Comparison of ENCODE assay signal across 22 cellular contexts in genomic region chr2:28380185-28380584, GRCh38. TPM values are rescaled to one million over a fixed set of nuclear protein-coding genes. Genes with fewer than 3 reads are reported as not detected.
DNase-seq lines count a peak whose midpoint lies in the region; ATAC-seq, FAIRE-seq and TF ChIP-seq lines count a peak whose summit lies in the region.
"Had no signal": no experiment of that assay in that cellular context is flagged by ENCODE, and none has a peak within 500 bp of the region (broad histone marks: within the 10 kb centered on the region; RNA-seq: fewer than 3 reads in every experiment).

No MANE protein-coding gene starts in this region.

- no peaks in the 10 kb centered on the region for H3K79me2 ChIP-seq in Loucy (ENCODE audit: insufficient read depth, low read length)

- H3K4me1 Mint-ChIP-seq in immature natural killer cell, result peaks cover 55 to 63% of the 10 kb centered on the region in 2 donors
- peaks cover 15% of the 10 kb centered on the region for H3K4me1 Mint-ChIP-seq in type B pancreatic cell (ENCODE audit: unreplicated experiment)

- peaks cover 44 to 62% (median 56%) of the 10 kb centered on the region in 10 experiments for H3K4me1 ChIP-seq in BLaER1 treated with 17β-estradiol and CSF1 and Interleukin-3, amounts not matched to agents 10 nM and 100 nM
- H3K4me1 ChIP-seq in Loucy (ENCODE audit: insufficient read depth, low read length, poor library complexity, severe bottlenecking) (peaks cover 82% of the 10 kb centered on the region), small intestine (ENCODE audit: control insufficient read depth in 2 of 2, insufficient read depth in 1 of 2, low read depth in 1 of 2, low read length in 1 of 2) (peaks cover 14 to 41% of the 10 kb centered on the region in 2 donors)
- H3K4me1 ChIP-seq: HAP-1 had no signal

- TF ChIP-seq CTCF in Loucy (conservative IDR thresholded peaks at IDR 0.05; ENCODE audit: low read length) (no peak), type B pancreatic cell (conservative IDR thresholded peaks at IDR 0.05) (no peak)

- H3K36me3 ChIP-seq in BLaER1 treated with 17β-estradiol and CSF1 and Interleukin-3, amounts not matched to agents 10 nM and 100 nM, result no peaks in the 10 kb centered on the region
- no peaks in the 10 kb centered on the region for H3K36me3 ChIP-seq in Loucy (ENCODE audit: insufficient read depth, low read length)
- no peaks in the 10 kb centered on the region for H3K36me3 ChIP-seq in small intestine (ENCODE audit: control insufficient read depth in 2 of 2, insufficient read depth in 2 of 2, low read length in 2 of 2)
- H3K36me3 ChIP-seq: HAP-1, MG63 had no signal

- 53 to 69% (median 62%) methylated on average over 7 of the region's 7 CpGs for WGBS in small intestine, 3 donors

- peak overlapping the region in 10 of 11 experiments; percentile 72 to 80 (median 77); a peak in 19 of 22 replicates for H3K4me2 ChIP-seq in BLaER1 treated with 17β-estradiol and CSF1 and Interleukin-3, amounts not matched to agents 10 nM and 100 nM
- H3K4me2 ChIP-seq in Loucy (ENCODE audit: low read depth, low read length, poor library complexity, severe bottlenecking), result peak overlapping the region; percentile 71
- H3K4me2 ChIP-seq: GM23338, PC-9, SK-N-SH had no signal

- no peak overlapping the region; a peak in 1 of 22 replicates for H3K9ac ChIP-seq in BLaER1 treated with 17β-estradiol and CSF1 and Interleukin-3, amounts not matched to agents 10 nM and 100 nM
- peak overlapping the region; percentile 78 for H3K9ac ChIP-seq in Loucy (ENCODE audit: low read depth, low read length, poor library complexity, severe bottlenecking)
- H3K9ac ChIP-seq: SK-N-SH had no signal

- no peaks in the 10 kb centered on the region for H3F3A ChIP-seq in Loucy (ENCODE audit: low read depth)

- H3K9me3 Mint-ChIP-seq in immature natural killer cell (no peaks in the 10 kb centered on the region), type B pancreatic cell (no peaks in the 10 kb centered on the region)
- H3K9me3 Mint-ChIP-seq: GM23338 had no signal

- H3K27me3 ChIP-seq in BLaER1 treated with 17β-estradiol and CSF1 and Interleukin-3, amounts not matched to agents 10 nM and 100 nM, result no peaks in the 10 kb centered on the region
- H3K27me3 ChIP-seq in Loucy (ENCODE audit: insufficient read depth, low read length, poor library complexity, severe bottlenecking) (no peaks in the 10 kb centered on the region), small intestine (ENCODE audit: control insufficient read depth in 2 of 2, insufficient read depth in 2 of 2, low read length in 2 of 2) (no peaks in the 10 kb centered on the region)
- H3K27me3 ChIP-seq: MG63 had no signal

- no peak for DNase-seq in immature natural killer cell
- DNase-seq in small intestine, result no peak
- DNase-seq in kidney tubule cell (ENCODE audit: low spot score), result no peak
- no peak for DNase-seq in type B pancreatic cell (ENCODE audit: extremely low spot score, unreplicated experiment)
- DNase-seq in amniotic stem cell (lab: John Stamatoyannopoulos, UW), result no peak
- DNase-seq: DMS79, Karpas-422, MG63, NCI-H1092, NCI-H1436, NCI-H1930, NCI-H510A, NCI-H748 treated with DMSO at 0.1 percent for 48 hours, PC-9, SIG-M5, SK-N-SH had no signal

- H4K20me1 ChIP-seq in BLaER1 treated with 17β-estradiol and CSF1 and Interleukin-3, amounts not matched to agents 10 nM and 100 nM, result no peaks in the 10 kb centered on the region
- H4K20me1 ChIP-seq in Loucy (ENCODE audit: insufficient read depth, low read length, poor library complexity, severe bottlenecking), result no peaks in the 10 kb centered on the region

- H3K27me3 Mint-ChIP-seq in immature natural killer cell (ENCODE audit: low read depth in 3 of 3), result peaks cover 0 to 4% (median 2%) of the 10 kb centered on the region in 3 donors
- no peaks in the 10 kb centered on the region for H3K27me3 Mint-ChIP-seq in type B pancreatic cell

- ATAC-seq in HG03196 (IDR thresholded peaks at IDR 0.05; ENCODE audit: unreplicated experiment), result no peak
- ATAC-seq: GM23338 had no signal

- H3K9me2 ChIP-seq in Loucy (replicated peaks; ENCODE audit: low read depth, low read length), result no peaks in the 10 kb centered on the region
- H3K9me2 ChIP-seq: SK-N-SH had no signal

- no peak for FAIRE-seq in small intestine (lab: Jason Lieb, UNC)
- FAIRE-seq: A204.1 had no signal

- H3K4me3 Mint-ChIP-seq in immature natural killer cell (peak overlapping the region in 3 of 5 donors; percentile 76 to 82 (median 81)), type B pancreatic cell (no peak overlapping the region)
- H3K4me3 Mint-ChIP-seq: GM23338 had no signal

- no peaks in the 10 kb centered on the region for H3K9me3 ChIP-seq in BLaER1 treated with 17β-estradiol and CSF1 and Interleukin-3, amounts not matched to agents 10 nM and 100 nM (replicated peaks in 1 of 11)
- no peaks in the 10 kb centered on the region for H3K9me3 ChIP-seq in Loucy (ENCODE audit: insufficient read depth, low read depth, low read length)
- no peaks in the 10 kb centered on the region for H3K9me3 ChIP-seq in small intestine (ENCODE audit: control insufficient read depth, low read depth)
- H3K9me3 ChIP-seq: HAP-1, MG63, SK-N-SH had no signal

- H3K4me3 ChIP-seq in BLaER1 treated with 17β-estradiol and CSF1 and Interleukin-3, amounts not matched to agents 10 nM and 100 nM, result no peak overlapping the region
- H3K4me3 ChIP-seq in Loucy (ENCODE audit: low read length, poor library complexity, severe bottlenecking) (peak overlapping the region; percentile 10), small intestine (ENCODE audit: low read depth in 1 of 2, low read length in 2 of 2) (no peak overlapping the region)
- H3K4me3 ChIP-seq: GM23338, HAP-1, MG63, PC-9 had no signal

- no peaks in the 10 kb centered on the region for H3K36me3 Mint-ChIP-seq in immature natural killer cell
- no peaks in the 10 kb centered on the region for H3K36me3 Mint-ChIP-seq in type B pancreatic cell

- H2AFZ ChIP-seq in Loucy (ENCODE audit: low read length), result no peak overlapping the region
- H2AFZ ChIP-seq: GM23338, PC-9 had no signal

- H3K27ac Mint-ChIP-seq in immature natural killer cell (peak overlapping the region; percentile 92 to 98 (median 98)), type B pancreatic cell (no peak overlapping the region)
- H3K27ac Mint-ChIP-seq: GM23338 had no signal

- peak overlapping the region in 1 of 11 experiments; percentile 28; a peak in 1 of 22 replicates for H3K27ac ChIP-seq in BLaER1 treated with 17β-estradiol and CSF1 and Interleukin-3, amounts not matched to agents 10 nM and 100 nM
- H3K27ac ChIP-seq in small intestine (ENCODE audit: low read depth in 1 of 2, low read length in 1 of 2), result peak overlapping the region; percentile 41 to 87
- H3K27ac ChIP-seq: PC-9 had no signal

RNA-seq across cellular contexts. Expression of gene FOSL2, which starts 12.5 kb away (rescaled TPM):
- polyA plus RNA-seq in immature natural killer cell, result 10 to 100 TPM; 27.2 to 54.3 (median 28.7) TPM
- polyA plus RNA-seq in small intestine, result 10 to 100 TPM; 29.2 to 41.4 (median 40.0) TPM
- total RNA-seq in type B pancreatic cell (ENCODE audit: low replicate concordance), result 42.1 and 100 TPM in 2 replicates
